In the genomic region with DNA sequence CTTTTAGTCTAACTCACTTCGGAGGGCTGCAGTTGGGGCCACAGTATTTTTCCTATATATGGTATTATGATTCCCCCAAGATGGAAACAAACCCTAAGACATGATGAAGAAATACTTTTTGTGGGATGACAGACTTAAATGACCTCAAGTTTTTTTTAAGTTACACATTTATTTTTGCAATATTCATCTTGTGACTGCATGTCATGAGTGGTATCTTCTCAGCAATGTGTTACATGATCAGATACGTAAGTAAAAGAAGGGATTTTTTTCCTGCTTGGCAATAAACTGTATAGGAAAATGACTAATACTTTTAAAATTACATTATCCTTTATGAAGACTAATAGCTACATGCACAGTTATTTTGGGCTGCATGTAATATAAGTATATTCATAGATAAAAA, we compare ENCODE assay signal across 9 cellular contexts. TPM values are rescaled to one million over a fixed set of nuclear protein-coding genes. Genes with fewer than 3 reads are reported as not detected.
"Had no signal": no experiment of that assay in that cellular context is flagged by ENCODE, and none has a peak within 500 bp of the region (broad histone marks: within the 10 kb centered on the region; RNA-seq: fewer than 3 reads in every experiment).

No MANE protein-coding gene starts in this region.

- ATAC-seq: GM12878 had no signal

- H3K4me3 ChIP-seq: GM12878 had no signal

- DNase-seq: GDM1, GF-D8 had no signal

- FAIRE-seq: G401.6, GM12878, GM12891, GM12892, GM18507, GM19239 had no signal

RNA-seq across cellular contexts. Expression of gene OR13A1, which starts 57.8 kb away (rescaled TPM):
- total RNA-seq: G401 had no signal
